In genomic region chr11:17650601-17650911, GRCh38 we compare ENCODE assay signal across 25 cellular contexts.
"Had no signal": no experiment of that assay in that cellular context is flagged by ENCODE, and none has a peak within 500 bp of the region (broad histone marks: within the 10 kb centered on the region; RNA-seq: fewer than 3 reads in every experiment).

No MANE protein-coding gene starts in this region.

- H3K4me3 ChIP-seq: colonic mucosa, gastroesophageal sphincter, neural progenitor cell, psoas muscle, right atrium auricular region, tibial nerve had no signal

- H3K4me2 ChIP-seq: neural progenitor cell had no signal

- H3K9me3 ChIP-seq: colonic mucosa had no signal

- FAIRE-seq: keratinocyte, TTC549 had no signal

- H2AFZ ChIP-seq: neural progenitor cell, parathyroid adenoma had no signal

- H3K79me2 ChIP-seq: parathyroid adenoma had no signal

- H3K27ac ChIP-seq: colonic mucosa, gastroesophageal sphincter, neural progenitor cell, parathyroid adenoma, psoas muscle, right atrium auricular region, tibial nerve, VCaP had no signal

- H3K4me1 ChIP-seq: colonic mucosa, gastroesophageal sphincter, parathyroid adenoma, psoas muscle, right atrium auricular region had no signal

- H3K9ac ChIP-seq: neural progenitor cell, parathyroid adenoma had no signal

- H3K27me3 ChIP-seq: colonic mucosa, right atrium auricular region, tibial nerve had no signal

- DNase-seq: activated CD4-positive, alpha-beta T cell treated with anti-CD3 and anti-CD28 coated beads for 48 hours; activated CD4-positive, alpha-beta T cell treated with anti-CD3 and anti-CD28 coated beads, Interleukin-2, amount 50 U/mL, for 48 hours; activated naive CD8-positive, alpha-beta T cell treated with anti-CD3 and anti-CD28 coated beads, Interleukin-2, amount 50 U/mL, for 24 hours; activated T-cell treated with anti-CD3 and anti-CD28 coated beads, Interleukin-2, amount 50 U/mL, for 4 hours; amygdala; cerebellar nuclear complex; colonic mucosa; effector CD8-positive, alpha-beta T cell; hippocampal formation; left cardiac atrium; left ventricle myocardium superior; naive thymus-derived CD4-positive, alpha-beta T cell; occipital lobe; psoas muscle; stimulated activated CD4-positive, alpha-beta T cell treated with anti-CD3 and anti-CD28 coated beads, Interleukin-2, amount 100 ng/mL, for 48 hours; stimulated activated naive CD4-positive, alpha-beta T cell treated with Interleukin-2 at 50 U/mL for 16 hours; T-helper 9 cell had no signal

- H3K36me3 ChIP-seq: colonic mucosa, gastroesophageal sphincter, neural progenitor cell, right atrium auricular region, tibial nerve had no signal
